27 cellular contexts compared by ENCODE assay signal in genomic region chr12:70106347-70106746, GRCh38.
"Had no signal": no experiment of that assay in that cellular context is flagged by ENCODE, and none has a peak within 500 bp of the region (broad histone marks: within the 10 kb centered on the region; RNA-seq: fewer than 3 reads in every experiment).

No MANE protein-coding gene starts in this region.

- H3K27me3 ChIP-seq: adrenal gland, breast epithelium had no signal

- ATAC-seq: activated CD4-positive, CD25-positive, alpha-beta regulatory T cell treated with anti-CD3 and anti-CD28 coated beads, Interleukin-2, amount 50 U/mL, for 24 hours; activated CD8-positive, alpha-beta T cell treated with anti-CD3 and anti-CD28 coated beads, Interleukin-2, amount 10 ng/mL, durations not matched to agents 7 days and 5 days; Panc1; Right ventricle myocardium inferior; T-cell had no signal

- H3K27ac ChIP-seq: adrenal gland, breast epithelium, SK-N-MC had no signal

- H3K4me3 ChIP-seq: adrenal gland, breast epithelium, SK-N-MC had no signal

- H3K36me3 Mint-ChIP-seq: T-cell had no signal

- H3K27me3 Mint-ChIP-seq: activated naive CD8-positive, alpha-beta T cell treated with anti-CD3 and anti-CD28 coated beads, Interleukin-2, amount 10 ng/mL, durations not matched to agents 7 days and 5 days had no signal

- H3K4me1 Mint-ChIP-seq: T-cell had no signal

- H3K4me3 Mint-ChIP-seq: activated CD8-positive, alpha-beta T cell treated with anti-CD3 and anti-CD28 coated beads, Interleukin-2, amount 10 ng/mL, durations not matched to agents 7 days and 5 days; activated naive CD8-positive, alpha-beta T cell treated with anti-CD3 and anti-CD28 coated beads, Interleukin-2, amount 10 ng/mL, durations not matched to agents 7 days and 5 days; T-cell had no signal

- DNase-seq: activated CD4-positive, alpha-beta T cell treated with anti-CD3 and anti-CD28 coated beads for 4 hours; activated CD8-positive, alpha-beta memory T cell treated with anti-CD3 and anti-CD28 coated beads, Interleukin-2, amount 50 U/mL, for 48 hours; activated CD8-positive, alpha-beta T cell treated with anti-CD3 and anti-CD28 coated beads, Interleukin-2, amount 10 ng/mL, durations not matched to agents 7 days and 5 days; activated naive CD4-positive, alpha-beta T cell treated with anti-CD3 and anti-CD28 coated beads, Interleukin-2, amount 50 U/mL, for 16 hours; activated naive CD8-positive, alpha-beta T cell treated with anti-CD3 and anti-CD28 coated beads, Interleukin-2, amount 10 ng/mL, durations not matched to agents 7 days and 5 days; activated T-cell treated with anti-CD3 and anti-CD28 coated beads, Interleukin-2, amount 50 U/mL, for 1 hour; adrenal gland; aorta; KBM-7; NCI-H1048; NCI-H1417; NCI-H1694; NCI-H2029; NCI-H2107; NCI-H2171 treated with DMSO at 0.1 percent for 48 hours; NCI-H226; NCI-H510A; NCI-H526 treated with DMSO at 0.1 percent for 48 hours; NK-92 treated with Interleukin-12 subunit alpha and Interleukin-12 subunit beta, amount 100 ng/mL, for 24 hours; OCI-M1; RPMI8226; T-cell had no signal

- H3K36me3 ChIP-seq: adrenal gland, breast epithelium had no signal

- H3K4me1 ChIP-seq: adrenal gland, breast epithelium had no signal

- H3K27ac Mint-ChIP-seq: activated CD8-positive, alpha-beta T cell treated with anti-CD3 and anti-CD28 coated beads, Interleukin-2, amount 10 ng/mL, durations not matched to agents 7 days and 5 days; activated naive CD8-positive, alpha-beta T cell treated with anti-CD3 and anti-CD28 coated beads, Interleukin-2, amount 10 ng/mL, durations not matched to agents 7 days and 5 days; T-cell had no signal
